In the genomic region with DNA sequence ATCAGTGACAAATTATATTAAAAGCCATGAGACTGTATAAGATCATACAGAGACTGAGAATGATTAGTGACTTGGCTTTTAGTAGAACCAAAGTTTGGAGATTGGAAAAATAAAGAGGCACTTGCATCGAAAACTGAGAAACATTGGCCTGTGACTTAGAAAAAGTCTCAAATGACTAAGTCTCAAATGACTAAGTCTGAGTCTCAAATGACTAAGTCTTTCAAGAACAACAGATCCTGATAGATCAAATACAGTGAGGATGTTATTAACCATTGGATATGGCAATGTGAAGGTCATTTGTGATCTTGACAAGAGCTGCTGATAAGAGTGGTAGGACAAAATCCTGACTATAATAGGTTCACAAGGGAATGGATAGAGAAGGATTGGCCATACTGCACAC, we compare ENCODE assay signal across 19 cellular contexts.
DNase-seq lines count a peak whose midpoint lies in the region; ATAC-seq and TF ChIP-seq lines count a peak whose summit lies in the region.
"Had no signal": no experiment of that assay in that cellular context is flagged by ENCODE, and none has a peak within 500 bp of the region (broad histone marks: within the 10 kb centered on the region; RNA-seq: fewer than 3 reads in every experiment).

No MANE protein-coding gene starts in this region.

- H3K27me3 ChIP-seq in PC-3 (ENCODE audit: low read length) (no peaks in the 10 kb centered on the region), tibial artery (no peaks in the 10 kb centered on the region), MM.1S (replicated peaks; ENCODE audit: insufficient read depth, low read length) (no peaks in the 10 kb centered on the region)
- H3K27me3 ChIP-seq: adrenal gland, stomach had no signal

- H2AFZ ChIP-seq in PC-3 (ENCODE audit: low read length) (no peak overlapping the region), MM.1S (ENCODE audit: low read length) (no peak overlapping the region)

- H3K79me2 ChIP-seq in PC-3 (ENCODE audit: low read length) (no peaks in the 10 kb centered on the region), MM.1S (ENCODE audit: low read length) (no peaks in the 10 kb centered on the region)

- H3K27me3 Mint-ChIP-seq in stimulated activated naive CD8-positive, alpha-beta T cell treated with anti-CD3 and anti-CD28 coated beads, Interleukin-15, amount 100 ng/mL, for 72 hours: no peaks in the 10 kb centered on the region

- intact Hi-C loops in PC-3 (cut with micrococcal nuclease): no loop called here
- intact Hi-C loops in tibial artery (cut with DNase I; ENCODE audit: low total_unique reads): no loop called here

- no peak for DNase-seq in activated naive CD4-positive, alpha-beta T cell treated with anti-CD3 and anti-CD28 coated beads, Interleukin-2, amount 50 U/mL, for 72 hours (ENCODE audit: low spot score in 2 of 2)
- no peak for DNase-seq in activated naive CD4-positive, alpha-beta T cell (lab: John Stamatoyannopoulos, UW)
- DNase-seq in PC-3 (peak; percentile 86), NCI-H1092 treated with DMSO at 0.1 percent for 48 hours (lab: John Stamatoyannopoulos, UW) (no peak), tibial artery (no peak), MM.1S (no peak)
- DNase-seq in stimulated activated naive CD8-positive, alpha-beta T cell treated with anti-CD3 and anti-CD28 coated beads, Interleukin-15, amount 100 ng/mL, for 72 hours: no peak
- DNase-seq: activated CD4-positive, alpha-beta T cell treated with anti-CD3 and anti-CD28 coated beads for 48 hours; activated T-cell treated with anti-CD3 and anti-CD28 coated beads, Interleukin-2, amount 50 U/mL, for 48 hours; adrenal gland; CD8-positive, alpha-beta T cell; GF-D8; Kasumi-1; kidney; NCI-H1930; NCI-H748 treated with DMSO at 0.1 percent for 48 hours; Right ventricle myocardium superior; stomach had no signal

- H3F3A ChIP-seq in PC-3 (ENCODE audit: low read length, unreplicated experiment) (no peaks in the 10 kb centered on the region), MM.1S (ENCODE audit: insufficient read depth, low read length) (no peaks in the 10 kb centered on the region)

- CTCF ChIA-PET in PC-3 (lab: Charles Lee): no interaction called here

- H3K27ac ChIP-seq in PC-3 (ENCODE audit: low read length) (peak overlapping the region; percentile 23), tibial artery (no peak overlapping the region), MM.1S (ENCODE audit: low read length) (no peak overlapping the region)
- H3K27ac ChIP-seq: adrenal gland, stomach had no signal

- BruUV-seq in PC-3 (replicated peaks; lab: Mats Ljungman, UMichigan): no TSS peak

- H3K4me1 Mint-ChIP-seq in stimulated activated naive CD8-positive, alpha-beta T cell treated with anti-CD3 and anti-CD28 coated beads, Interleukin-15, amount 100 ng/mL, for 72 hours: peaks cover 11% of the 10 kb centered on the region

- H3K36me3 ChIP-seq in PC-3 (ENCODE audit: low read depth, low read length) (no peaks in the 10 kb centered on the region), tibial artery (no peaks in the 10 kb centered on the region), MM.1S (replicated peaks; ENCODE audit: insufficient read depth, low read length) (no peaks in the 10 kb centered on the region)
- H3K36me3 ChIP-seq: adrenal gland, stomach had no signal

- no peaks in the 10 kb centered on the region for H3K9me3 ChIP-seq in PC-3 (ENCODE audit: low read length)
- no peaks in the 10 kb centered on the region for H3K9me3 ChIP-seq in tibial artery
- no peaks in the 10 kb centered on the region for H3K9me3 ChIP-seq in MM.1S (replicated peaks; ENCODE audit: insufficient read depth, low read length)
- H3K9me3 ChIP-seq: adrenal gland, stomach had no signal

- H3K4me1 ChIP-seq in PC-3 (ENCODE audit: insufficient read depth, low read length) (peaks cover 16% of the 10 kb centered on the region), tibial artery (no peaks in the 10 kb centered on the region), MM.1S (ENCODE audit: low read length) (no peaks in the 10 kb centered on the region)
- H3K4me1 ChIP-seq: adrenal gland, stomach had no signal

- POLR2A ChIA-PET in PC-3 (lab: Charles Lee; ENCODE audit: unreplicated experiment): no interaction called here

- peak overlapping the region; percentile 38 for H3K4me2 ChIP-seq in PC-3 (ENCODE audit: low read length)
- no peak overlapping the region for H3K4me2 ChIP-seq in MM.1S (ENCODE audit: low read depth, low read length)

- no peaks in the 10 kb centered on the region for H3K36me3 Mint-ChIP-seq in activated naive CD4-positive, alpha-beta T cell treated with anti-CD3 and anti-CD28 coated beads, Interleukin-2, amount 50 U/mL, for 72 hours
- H3K36me3 Mint-ChIP-seq: CD8-positive, alpha-beta T cell had no signal

- H4K20me1 ChIP-seq in PC-3 (ENCODE audit: low read length) (no peaks in the 10 kb centered on the region), MM.1S (ENCODE audit: insufficient read depth, low read length) (no peaks in the 10 kb centered on the region)

- no peak overlapping the region for H3K27ac Mint-ChIP-seq in activated naive CD4-positive, alpha-beta T cell treated with anti-CD3 and anti-CD28 coated beads, Interleukin-2, amount 50 U/mL, for 72 hours
- H3K27ac Mint-ChIP-seq in stimulated activated naive CD8-positive, alpha-beta T cell treated with anti-CD3 and anti-CD28 coated beads, Interleukin-15, amount 100 ng/mL, for 72 hours: peak overlapping the region in 1 of 2 donors; percentile 49
- H3K27ac Mint-ChIP-seq: CD8-positive, alpha-beta T cell had no signal

- H3K4me3 ChIP-seq in PC-3 (ENCODE audit: low read length) (no peak overlapping the region), tibial artery (no peak overlapping the region), MM.1S (ENCODE audit: low read length) (no peak overlapping the region)
- H3K4me3 ChIP-seq: adrenal gland, stomach had no signal

- no peak overlapping the region for H3K9ac ChIP-seq in PC-3 (ENCODE audit: low read length)
- no peak overlapping the region for H3K9ac ChIP-seq in MM.1S (ENCODE audit: low read length)

- TF ChIP-seq CTCF in PC-3 (conservative IDR thresholded peaks at IDR 0.05; ENCODE audit: low read depth, low read length) (no peak), tibial artery (IDR thresholded peaks at IDR 0.05) (no peak), MM.1S (IDR thresholded peaks at IDR 0.05; ENCODE audit: low read length) (no peak)

- peaks cover 5 to 14% of the 10 kb centered on the region in 2 donors for H3K9me3 Mint-ChIP-seq in activated naive CD4-positive, alpha-beta T cell treated with anti-CD3 and anti-CD28 coated beads, Interleukin-2, amount 50 U/mL, for 72 hours
- peaks cover 0 to 5% of the 10 kb centered on the region in 2 donors for H3K9me3 Mint-ChIP-seq in stimulated activated naive CD8-positive, alpha-beta T cell treated with anti-CD3 and anti-CD28 coated beads, Interleukin-15, amount 100 ng/mL, for 72 hours
- H3K9me3 Mint-ChIP-seq: CD8-positive, alpha-beta T cell had no signal

- no peak overlapping the region for H3K4me3 Mint-ChIP-seq in stimulated activated naive CD8-positive, alpha-beta T cell treated with anti-CD3 and anti-CD28 coated beads, Interleukin-15, amount 100 ng/mL, for 72 hours
- H3K4me3 Mint-ChIP-seq: CD8-positive, alpha-beta T cell had no signal

- peak; percentile 81 to 92 for ATAC-seq in activated naive CD4-positive, alpha-beta T cell treated with anti-CD3 and anti-CD28 coated beads, Interleukin-2, amount 50 U/mL, for 72 hours
- ATAC-seq in HG02642 (IDR thresholded peaks at IDR 0.05; ENCODE audit: poor library complexity, unreplicated experiment) (peak; percentile 52), PC-3 (peak; percentile 86)
- peak; percentile 79 for ATAC-seq in stimulated activated naive CD8-positive, alpha-beta T cell treated with anti-CD3 and anti-CD28 coated beads, Interleukin-15, amount 100 ng/mL, for 72 hours
- ATAC-seq: CD8-positive, alpha-beta T cell had no signal

- no peaks in the 10 kb centered on the region for H3K9me2 ChIP-seq in PC-3 (replicated peaks; ENCODE audit: low read length)
- H3K9me2 ChIP-seq in MM.1S (replicated peaks; ENCODE audit: insufficient read depth, low read length): no peaks in the 10 kb centered on the region
